ENCODE assay signal across 8 cellular contexts in the genomic region with DNA sequence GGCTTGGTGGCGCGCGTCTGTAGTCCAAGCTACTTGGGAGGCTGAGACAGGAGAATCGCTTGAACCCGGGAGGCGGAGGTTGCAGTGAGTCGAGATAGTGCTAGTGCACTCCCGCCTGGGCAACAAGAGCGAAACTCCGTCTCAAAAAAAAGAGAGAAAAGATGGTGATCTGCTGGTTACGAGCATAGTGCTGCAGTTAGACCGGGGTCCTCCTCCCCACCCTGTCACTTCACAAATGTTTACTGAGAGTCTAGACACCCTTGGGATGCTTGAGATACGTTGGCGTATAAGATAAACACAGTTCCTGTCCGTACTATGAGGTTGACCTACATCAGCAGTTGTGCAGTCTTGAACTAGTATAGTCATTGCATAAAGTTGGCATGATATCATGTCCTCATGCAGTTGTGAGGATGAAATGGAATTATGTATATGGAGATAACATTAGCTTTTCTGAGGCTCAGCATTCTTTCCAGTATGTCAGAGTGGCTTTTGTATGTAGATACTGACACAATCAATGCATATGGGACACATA. TPM values are rescaled to one million over a fixed set of nuclear protein-coding genes. Genes with fewer than 3 reads are reported as not detected.
DNase-seq lines count a peak whose midpoint lies in the region; ATAC-seq and TF ChIP-seq lines count a peak whose summit lies in the region.

No MANE protein-coding gene starts in this region.

- peak overlapping the region; percentile 92 to 97 for H3K4me3 Mint-ChIP-seq in activated T-cell treated with anti-CD3 and anti-CD28 coated beads, Interleukin-2, amount 50 U/mL, for 72 hours

- WGBS in right lobe of liver (ENCODE audit: insufficient coverage, low coverage, low lambda C conversion rate, missing lambda C conversion rate): 6% methylated on average over 15 of the region's 15 CpGs
- 3 to 16% methylated on average over 6 to 15 of the region's 15 CpGs for WGBS in transverse colon (ENCODE audit: low coverage in 1 of 2), 2 donors

- intact Hi-C loops in right lobe of liver (cut with DNase I): no loop called here
- intact Hi-C loops in transverse colon (cut with DNase I; ENCODE audit: low total_unique reads): no loop called here

- peak overlapping the region; percentile 61 to 82 (median 74) for H3K27ac ChIP-seq in right lobe of liver
- H3K27ac ChIP-seq in transverse colon: peak overlapping the region; percentile 91 to 93 (median 92)

- in situ Hi-C loops in astrocyte of the cerebellum (cut with HindIII; ENCODE audit: low sequenced_read_pairs): no loop called here
- in situ Hi-C loops in transverse colon (cut with MboI; ENCODE audit: low pct_ligation_motif_present in 1 of 4, low pct_unique_long_range_greater_than_20kb in 1 of 4, low sequenced_read_pairs in 3 of 4): no loop called here
- in situ Hi-C loops in KBM-7 (cut with MboI; ENCODE audit: low pct_unique_long_range_greater_than_20kb, low sequenced_read_pairs): no loop called here

- H3K36me3 ChIP-seq in right lobe of liver (peaks cover 0 to 14% (median 1%) of the 10 kb centered on the region in 4 donors), transverse colon (peaks cover 0 to 6% (median 3%) of the 10 kb centered on the region in 4 donors)

- H3K36me3 Mint-ChIP-seq in activated T-cell treated with anti-CD3 and anti-CD28 coated beads, Interleukin-2, amount 50 U/mL, for 72 hours (ENCODE audit: insufficient read depth in 2 of 2): peaks cover 11 to 16% of the 10 kb centered on the region in 2 donors

- H3K9me3 ChIP-seq in right lobe of liver: no peaks in the 10 kb centered on the region
- H3K9me3 ChIP-seq in transverse colon: no peaks in the 10 kb centered on the region

- H3K27me3 ChIP-seq in right lobe of liver (no peaks in the 10 kb centered on the region), transverse colon (no peaks in the 10 kb centered on the region)

- DNase-seq in activated T-cell treated with anti-CD3 and anti-CD28 coated beads, Interleukin-2, amount 50 U/mL, for 72 hours: no peak
- no peak for DNase-seq in activated T-cell treated with anti-CD3 and anti-CD28 coated beads, Interleukin-2, amount 50 U/mL, for 48 hours
- DNase-seq in astrocyte of the cerebellum (ENCODE audit: low read depth): no peak
- DNase-seq in right lobe of liver: no peak
- DNase-seq in transverse colon: no peak
- no peak for DNase-seq in left lobe of liver (ENCODE audit: low spot score)
- DNase-seq in KBM-7: no peak
- DNase-seq in activated CD8-positive, alpha-beta memory T cell treated with anti-CD3 and anti-CD28 coated beads, Interleukin-2, amount 50 U/mL, for 4 hours: no peak

- ATAC-seq in activated T-cell treated with anti-CD3 and anti-CD28 coated beads, Interleukin-2, amount 50 U/mL, for 72 hours (replicated peaks in 1 of 2): no peak
- ATAC-seq in right lobe of liver (no peak), left lobe of liver (no peak)

- TF ChIP-seq CTCF in astrocyte of the cerebellum (IDR thresholded peaks at IDR 0.05; ENCODE audit: low read depth, low read length, missing control alignments) (no peak), right lobe of liver (IDR thresholded peaks at IDR 0.05) (no peak), transverse colon (IDR thresholded peaks at IDR 0.05) (no peak)

- H3K27me3 Mint-ChIP-seq in activated T-cell treated with anti-CD3 and anti-CD28 coated beads, Interleukin-2, amount 50 U/mL, for 72 hours (ENCODE audit: low read depth): no peaks in the 10 kb centered on the region

- peak overlapping the region; percentile 97 for H3K27ac Mint-ChIP-seq in activated T-cell treated with anti-CD3 and anti-CD28 coated beads, Interleukin-2, amount 50 U/mL, for 72 hours

- no peak for TF ChIP-seq EP300 in transverse colon (IDR thresholded peaks at IDR 0.05; ENCODE audit: low read depth)

- TF ChIP-seq POLR2A in right lobe of liver (IDR thresholded peaks at IDR 0.05) (no peak), transverse colon (IDR thresholded peaks at IDR 0.05) (no peak)

- H3K4me3 ChIP-seq in astrocyte of the cerebellum (ENCODE audit: low read depth, low read length) (peak overlapping the region; percentile 99), right lobe of liver (peak overlapping the region; percentile 87 to 95 (median 92)), transverse colon (peak overlapping the region; percentile 59 to 99 (median 95))

- peaks cover 37% of the 10 kb centered on the region for H3K4me1 Mint-ChIP-seq in activated T-cell treated with anti-CD3 and anti-CD28 coated beads, Interleukin-2, amount 50 U/mL, for 72 hours (ENCODE audit: low read depth)

- no peaks in the 10 kb centered on the region for H3K9me3 Mint-ChIP-seq in activated T-cell treated with anti-CD3 and anti-CD28 coated beads, Interleukin-2, amount 50 U/mL, for 72 hours

- H3K4me1 ChIP-seq in right lobe of liver (peaks cover 0 to 20% (median 6%) of the 10 kb centered on the region in 4 donors), transverse colon (peaks cover 19 to 26% (median 20%) of the 10 kb centered on the region in 4 donors)

RNA-seq across cellular contexts. Expression of a gene that starts 0.8 kb away (rescaled TPM):
- 10 to 100 TPM; 32.4 to 34.5 TPM for total RNA-seq in activated T-cell treated with anti-CD3 and anti-CD28 coated beads, Interleukin-2, amount 50 U/mL, for 72 hours
- total RNA-seq in right lobe of liver: 10 to 100 TPM; 24.7 to 41.7 (median 26.8) TPM
- total RNA-seq in transverse colon: 100 to 1,000 TPM in 1 of 4 donors, 10 to 100 TPM in 3; 49.0 to 198 (median 54.7) TPM
- 27.3 TPM for total RNA-seq in left lobe of liver

RNA-seq across cellular contexts. Expression of a gene that starts 0.9 kb away (rescaled TPM):
- total RNA-seq in activated T-cell treated with anti-CD3 and anti-CD28 coated beads, Interleukin-2, amount 50 U/mL, for 72 hours: 10 to 100 TPM; 20.2 to 32.1 TPM
- 1 to 10 TPM; 5.3 to 8.1 (median 7.5) TPM for total RNA-seq in right lobe of liver
- total RNA-seq in transverse colon: 10 to 100 TPM; 10.8 to 17.3 (median 15.9) TPM
- total RNA-seq in left lobe of liver: 7.5 TPM
